ENCODE assay signal across 1 cellular context in genomic region chr5:40781843-40782409, GRCh38.
TF ChIP-seq lines count a peak whose summit lies in the region.

No MANE protein-coding gene starts in this region.

TF ChIP-seq in HepG2, 621 proteins besides CTCF, POLR2A, EP300 and RAD21:
- TF ChIP-seq POLR2AphosphoS2 (IDR thresholded peaks at IDR 0.05; ENCODE audit: low read depth, low read length) (no peak), RFXAP (CRISPR knock-in tag; IDR thresholded peaks at IDR 0.05; ENCODE audit: borderline replicate concordance) (no peak), SRF (IDR thresholded peaks at IDR 0.05; ENCODE audit: low read depth, low read length) (no peak), PHF20 (CRISPR knock-in tag; IDR thresholded peaks at IDR 0.05) (no peak), ZNF713 (CRISPR knock-in tag; IDR thresholded peaks at IDR 0.05) (no peak), MEIS2 (CRISPR knock-in tag; IDR thresholded peaks at IDR 0.05) (no peak), ZFYVE20 (CRISPR knock-in tag; IDR thresholded peaks at IDR 0.05; ENCODE audit: borderline replicate concordance, low read depth) (no peak), ZNF773 (CRISPR knock-in tag; IDR thresholded peaks at IDR 0.05; ENCODE audit: borderline replicate concordance) (no peak), HHEX (CRISPR knock-in tag; IDR thresholded peaks at IDR 0.05) (no peak), JARID2 (CRISPR knock-in tag; IDR thresholded peaks at IDR 0.05; ENCODE audit: insufficient replicate concordance) (no peak), CEBPG (CRISPR knock-in tag; IDR thresholded peaks at IDR 0.05) (no peak), ZNF205 (CRISPR knock-in tag; IDR thresholded peaks at IDR 0.05) (no peak)
- TF ChIP-seq, protein P1, sequence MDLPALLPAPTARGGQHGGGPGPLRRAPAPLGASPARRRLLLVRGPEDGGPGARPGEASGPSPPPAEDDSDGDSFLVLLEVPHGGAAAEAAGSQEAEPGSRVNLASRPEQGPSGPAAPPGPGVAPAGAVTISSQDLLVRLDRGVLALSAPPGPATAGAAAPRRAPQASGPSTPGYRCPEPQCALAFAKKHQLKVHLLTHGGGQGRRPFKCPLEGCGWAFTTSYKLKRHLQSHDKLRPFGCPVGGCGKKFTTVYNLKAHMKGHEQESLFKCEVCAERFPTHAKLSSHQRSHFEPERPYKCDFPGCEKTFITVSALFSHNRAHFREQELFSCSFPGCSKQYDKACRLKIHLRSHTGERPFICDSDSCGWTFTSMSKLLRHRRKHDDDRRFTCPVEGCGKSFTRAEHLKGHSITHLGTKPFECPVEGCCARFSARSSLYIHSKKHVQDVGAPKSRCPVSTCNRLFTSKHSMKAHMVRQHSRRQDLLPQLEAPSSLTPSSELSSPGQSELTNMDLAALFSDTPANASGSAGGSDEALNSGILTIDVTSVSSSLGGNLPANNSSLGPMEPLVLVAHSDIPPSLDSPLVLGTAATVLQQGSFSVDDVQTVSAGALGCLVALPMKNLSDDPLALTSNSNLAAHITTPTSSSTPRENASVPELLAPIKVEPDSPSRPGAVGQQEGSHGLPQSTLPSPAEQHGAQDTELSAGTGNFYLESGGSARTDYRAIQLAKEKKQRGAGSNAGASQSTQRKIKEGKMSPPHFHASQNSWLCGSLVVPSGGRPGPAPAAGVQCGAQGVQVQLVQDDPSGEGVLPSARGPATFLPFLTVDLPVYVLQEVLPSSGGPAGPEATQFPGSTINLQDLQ (CRISPR knock-in tag; IDR thresholded peaks at IDR 0.05) = no peak
- TF ChIP-seq, protein P2, sequence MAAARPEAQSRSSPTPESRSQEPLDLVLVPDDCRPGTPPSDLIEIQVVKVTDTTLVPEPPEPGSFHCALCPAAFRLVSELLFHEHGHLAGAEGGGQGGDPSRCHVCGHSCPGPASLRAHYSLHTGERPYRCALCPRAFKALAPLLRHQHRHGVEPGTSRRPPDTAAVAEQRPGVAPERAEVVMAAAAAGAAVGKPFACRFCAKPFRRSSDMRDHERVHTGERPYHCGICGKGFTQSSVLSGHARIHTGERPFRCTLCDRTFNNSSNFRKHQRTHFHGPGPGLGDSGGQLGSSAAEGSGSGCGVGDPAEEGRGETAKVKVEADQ (CRISPR knock-in tag; IDR thresholded peaks at IDR 0.05; ENCODE audit: borderline replicate concordance) = no peak
- TF ChIP-seq, protein P3, sequence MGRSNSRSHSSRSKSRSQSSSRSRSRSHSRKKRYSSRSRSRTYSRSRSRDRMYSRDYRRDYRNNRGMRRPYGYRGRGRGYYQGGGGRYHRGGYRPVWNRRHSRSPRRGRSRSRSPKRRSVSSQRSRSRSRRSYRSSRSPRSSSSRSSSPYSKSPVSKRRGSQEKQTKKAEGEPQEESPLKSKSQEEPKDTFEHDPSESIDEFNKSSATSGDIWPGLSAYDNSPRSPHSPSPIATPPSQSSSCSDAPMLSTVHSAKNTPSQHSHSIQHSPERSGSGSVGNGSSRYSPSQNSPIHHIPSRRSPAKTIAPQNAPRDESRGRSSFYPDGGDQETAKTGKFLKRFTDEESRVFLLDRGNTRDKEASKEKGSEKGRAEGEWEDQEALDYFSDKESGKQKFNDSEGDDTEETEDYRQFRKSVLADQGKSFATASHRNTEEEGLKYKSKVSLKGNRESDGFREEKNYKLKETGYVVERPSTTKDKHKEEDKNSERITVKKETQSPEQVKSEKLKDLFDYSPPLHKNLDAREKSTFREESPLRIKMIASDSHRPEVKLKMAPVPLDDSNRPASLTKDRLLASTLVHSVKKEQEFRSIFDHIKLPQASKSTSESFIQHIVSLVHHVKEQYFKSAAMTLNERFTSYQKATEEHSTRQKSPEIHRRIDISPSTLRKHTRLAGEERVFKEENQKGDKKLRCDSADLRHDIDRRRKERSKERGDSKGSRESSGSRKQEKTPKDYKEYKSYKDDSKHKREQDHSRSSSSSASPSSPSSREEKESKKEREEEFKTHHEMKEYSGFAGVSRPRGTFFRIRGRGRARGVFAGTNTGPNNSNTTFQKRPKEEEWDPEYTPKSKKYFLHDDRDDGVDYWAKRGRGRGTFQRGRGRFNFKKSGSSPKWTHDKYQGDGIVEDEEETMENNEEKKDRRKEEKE (IDR thresholded peaks at IDR 0.05) = no peak
- TF ChIP-seq, protein P4, sequence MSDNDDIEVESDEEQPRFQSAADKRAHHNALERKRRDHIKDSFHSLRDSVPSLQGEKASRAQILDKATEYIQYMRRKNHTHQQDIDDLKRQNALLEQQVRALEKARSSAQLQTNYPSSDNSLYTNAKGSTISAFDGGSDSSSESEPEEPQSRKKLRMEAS (IDR thresholded peaks at IDR 0.05) = no peak
